In the genomic region with DNA sequence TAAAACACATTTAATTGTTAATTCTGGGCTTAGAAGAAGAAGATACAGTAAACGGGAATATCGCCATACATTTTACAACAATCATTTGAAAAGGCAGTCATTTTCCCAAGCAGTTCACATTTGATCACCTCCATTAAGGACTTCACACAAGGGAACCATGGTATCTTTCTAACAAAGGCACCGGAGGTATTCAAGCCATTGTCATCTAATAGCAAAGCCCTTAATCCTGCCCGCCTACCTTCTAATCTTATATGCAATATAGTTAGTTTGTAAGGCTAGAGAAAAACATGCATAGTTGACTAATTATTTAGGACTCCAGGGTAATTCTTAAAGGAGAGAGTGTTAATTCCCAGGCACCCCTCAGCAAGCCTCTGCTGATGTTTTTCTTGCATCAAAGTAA, we compare ENCODE assay signal across 34 cellular contexts.
"Had no signal": no experiment of that assay in that cellular context is flagged by ENCODE, and none has a peak within 500 bp of the region (broad histone marks: within the 10 kb centered on the region; RNA-seq: fewer than 3 reads in every experiment).

No MANE protein-coding gene starts in this region.

- H3K9me3 ChIP-seq: ascending aorta had no signal

- H3K27ac ChIP-seq: ascending aorta, cardiac muscle cell, VCaP had no signal

- DNase-seq: activated B cell treated with CpG ODN at 0.5 μM for 24 hours; activated CD4-positive, alpha-beta memory T cell treated with anti-CD3 and anti-CD28 coated beads for 36 hours; activated CD4-positive, alpha-beta T cell treated with anti-CD3 and anti-CD28 coated beads for 4 hours; activated CD4-positive, alpha-beta T cell treated with anti-CD3 and anti-CD28 coated beads, Interleukin-2, amount 10 ng/mL, durations not matched to agents 24 days and 14 days; activated CD4-positive, alpha-beta T cell treated with anti-CD3 and anti-CD28 coated beads, Interleukin-2, amount 50 U/mL, for 1 hour; activated CD4-positive, alpha-beta T cell treated with anti-CD3 and anti-CD28 coated beads, Interleukin-2, amount 50 U/mL, for 4 hours; activated CD4-positive, CD25-positive, alpha-beta regulatory T cell treated with anti-CD3 and anti-CD28 coated beads, Interleukin-2, amount 50 U/mL, for 72 hours; activated CD8-positive, alpha-beta memory T cell treated with anti-CD3 and anti-CD28 coated beads, Interleukin-2, amount 50 U/mL, for 4 hours; activated CD8-positive, alpha-beta T cell treated with anti-CD3 and anti-CD28 coated beads for 36 hours; activated effector memory CD4-positive, alpha-beta T cell treated with Interleukin-2 at 50 U/mL for 16 hours; activated gamma-delta T cell; activated naive CD4-positive, alpha-beta T cell treated with anti-CD3 and anti-CD28 coated beads, Interleukin-2, amount 10 ng/mL, durations not matched to agents 7 days and 5 days; activated naive CD4-positive, alpha-beta T cell treated with Interleukin-2 at 50 U/mL for 16 hours; activated naive CD8-positive, alpha-beta T cell treated with anti-CD3 and anti-CD28 coated beads, Interleukin-2, amount 10 ng/mL, durations not matched to agents 7 days and 5 days; activated naive CD8-positive, alpha-beta T cell treated with anti-CD3 and anti-CD28 coated beads, Interleukin-2, amount 50 U/mL, for 24 hours; activated T-cell treated with anti-CD3 and anti-CD28 coated beads for 4 hours; activated T-cell treated with anti-CD3 and anti-CD28 coated beads, Interleukin-2, amount 50 U/mL, for 1 hour; activated T-cell treated with anti-CD3 and anti-CD28 coated beads, Interleukin-2, amount 50 U/mL, for 48 hours; amygdala; anterior cingulate cortex; caudate nucleus; cerebellar nuclear complex; T-helper 1 cell; T-helper 2 cell; T-helper 9 cell had no signal

- H3K4me1 ChIP-seq: ascending aorta had no signal

- H3K36me3 Mint-ChIP-seq: activated CD4-positive, alpha-beta memory T cell treated with anti-CD3 and anti-CD28 coated beads for 36 hours; activated naive CD4-positive, alpha-beta T cell treated with anti-CD3 and anti-CD28 coated beads, Interleukin-2, amount 10 ng/mL, durations not matched to agents 7 days and 5 days; activated naive CD8-positive, alpha-beta T cell treated with anti-CD3 and anti-CD28 coated beads, Interleukin-2, amount 10 ng/mL, durations not matched to agents 7 days and 5 days; brain had no signal

- ATAC-seq: activated CD8-positive, alpha-beta T cell treated with anti-CD3 and anti-CD28 coated beads for 36 hours; activated naive CD8-positive, alpha-beta T cell treated with anti-CD3 and anti-CD28 coated beads, Interleukin-2, amount 50 U/mL, for 24 hours had no signal

- H3K27me3 ChIP-seq: ascending aorta, cardiac muscle cell had no signal

- H3K9me3 Mint-ChIP-seq: activated CD4-positive, alpha-beta memory T cell treated with anti-CD3 and anti-CD28 coated beads for 36 hours; activated CD8-positive, alpha-beta T cell treated with anti-CD3 and anti-CD28 coated beads for 36 hours; activated naive CD4-positive, alpha-beta T cell treated with anti-CD3 and anti-CD28 coated beads, Interleukin-2, amount 10 ng/mL, durations not matched to agents 7 days and 5 days; activated naive CD8-positive, alpha-beta T cell treated with anti-CD3 and anti-CD28 coated beads, Interleukin-2, amount 10 ng/mL, durations not matched to agents 7 days and 5 days; central memory CD8-positive, alpha-beta T cell had no signal

- H3K4me3 ChIP-seq: ascending aorta, cardiac muscle cell had no signal

- H3K4me1 Mint-ChIP-seq: activated B cell treated with CpG ODN at 0.5 μM for 24 hours; activated CD4-positive, alpha-beta T cell treated with anti-CD3 and anti-CD28 coated beads, Interleukin-2, amount 10 ng/mL, durations not matched to agents 24 days and 14 days; activated naive CD4-positive, alpha-beta T cell treated with anti-CD3 and anti-CD28 coated beads, Interleukin-2, amount 10 ng/mL, durations not matched to agents 7 days and 5 days; activated naive CD4-positive, alpha-beta T cell treated with anti-CD3 and anti-CD28 coated beads, Interleukin-2, amount 50 U/mL, for 24 hours; activated naive CD8-positive, alpha-beta T cell treated with anti-CD3 and anti-CD28 coated beads, Interleukin-2, amount 10 ng/mL, durations not matched to agents 7 days and 5 days; activated naive CD8-positive, alpha-beta T cell treated with anti-CD3 and anti-CD28 coated beads, Interleukin-2, amount 50 U/mL, for 24 hours; brain; central memory CD8-positive, alpha-beta T cell had no signal

- H3K4me3 Mint-ChIP-seq: activated B cell treated with CpG ODN at 0.5 μM for 24 hours; activated CD4-positive, alpha-beta memory T cell treated with anti-CD3 and anti-CD28 coated beads for 36 hours; activated CD4-positive, alpha-beta T cell treated with anti-CD3 and anti-CD28 coated beads, Interleukin-2, amount 10 ng/mL, durations not matched to agents 24 days and 14 days; activated CD8-positive, alpha-beta T cell treated with anti-CD3 and anti-CD28 coated beads for 36 hours; activated naive CD4-positive, alpha-beta T cell treated with anti-CD3 and anti-CD28 coated beads, Interleukin-2, amount 10 ng/mL, durations not matched to agents 7 days and 5 days; activated naive CD4-positive, alpha-beta T cell treated with anti-CD3 and anti-CD28 coated beads, Interleukin-2, amount 50 U/mL, for 24 hours; activated naive CD8-positive, alpha-beta T cell; activated naive CD8-positive, alpha-beta T cell treated with anti-CD3 and anti-CD28 coated beads, Interleukin-2, amount 10 ng/mL, durations not matched to agents 7 days and 5 days; activated naive CD8-positive, alpha-beta T cell treated with anti-CD3 and anti-CD28 coated beads, Interleukin-2, amount 50 U/mL, for 24 hours; brain; central memory CD8-positive, alpha-beta T cell; T-helper 1 cell treated with Interleukin-12 subunit alpha and Interleukin-12 subunit beta and Interleukin-4 antibody, amounts not matched to agents 30 μg/mL and 1 μg/mL, for 36 hours; T-helper 2 cell treated with Interferon-gamma antibody and Interleukin-4, amounts not matched to agents 5 μg/mL and 100 μg/mL, for 36 hours had no signal

- H3K36me3 ChIP-seq: ascending aorta, cardiac muscle cell had no signal
